Comparison of ENCODE assay signal across 8 cellular contexts in the genomic region with DNA sequence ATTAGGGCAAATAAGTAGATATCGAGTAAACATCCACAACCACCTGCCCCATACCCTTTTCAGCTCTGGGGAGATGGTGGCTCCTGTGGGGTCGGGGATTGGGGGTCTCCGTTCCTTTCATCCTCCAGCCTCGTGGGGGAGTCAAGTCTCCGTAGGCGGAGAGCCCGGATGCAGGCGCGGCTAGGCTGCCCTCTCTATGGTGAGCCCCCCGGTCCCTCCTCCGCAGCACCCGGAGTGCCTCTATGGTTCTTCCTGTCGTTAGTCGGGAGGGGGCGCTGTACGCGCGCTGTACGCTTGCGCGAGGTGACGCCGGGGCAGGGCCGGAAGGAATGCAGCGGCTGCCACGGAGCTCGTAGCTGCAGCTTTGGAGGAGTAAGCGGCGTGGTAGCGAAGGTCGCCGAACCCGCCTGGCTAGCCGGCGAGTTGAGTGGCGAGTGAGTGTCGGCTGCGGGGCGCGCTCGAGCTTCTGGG. TPM values are rescaled to one million over a fixed set of nuclear protein-coding genes. Genes with fewer than 3 reads are reported as not detected.
DNase-seq lines count a peak whose midpoint lies in the region; ATAC-seq, FAIRE-seq and TF ChIP-seq lines count a peak whose summit lies in the region.

No MANE protein-coding gene starts in this region.

- DNase-seq in GM12892 (ENCODE audit: insufficient read length) (peak; percentile 75), NCI-H128 (lab: John Stamatoyannopoulos, UW; ENCODE audit: unreplicated experiment) (peak; percentile 83), T-cell (peak; percentile 89 to 96 (median 93)), amniotic stem cell (lab: John Stamatoyannopoulos, UW) (peak; percentile 79), left ventricle myocardium inferior (peak; percentile 88), progenitor cell of endocrine pancreas (ENCODE audit: low spot score, unreplicated experiment) (peak; percentile 94), ureter (ENCODE audit: low spot score) (peak; percentile 92)

- H3K27me3 ChIP-seq in left ventricle myocardium inferior (ENCODE audit: low read depth): no peaks in the 10 kb centered on the region

- H3K9me3 ChIP-seq in left ventricle myocardium inferior (replicated peaks): no peaks in the 10 kb centered on the region

- CTCF ChIA-PET in T-cell (lab: Charles Lee): interaction anchor here (0.6 to 1.5 kb wide), 17 partner anchors 9 to 1474 kb away, joined by 3 to 13 read pairs (median 4); a partner anchor contains a TSS

- peak overlapping the region; percentile 96 to 97 for H3K27ac Mint-ChIP-seq in T-cell
- peak overlapping the region; percentile 98 for H3K27ac Mint-ChIP-seq in progenitor cell of endocrine pancreas

- H3K27ac ChIP-seq in left ventricle myocardium inferior (replicated peaks): peak overlapping the region; percentile 89

- no peaks in the 10 kb centered on the region for H3K27me3 Mint-ChIP-seq in T-cell
- peaks cover 3% of the 10 kb centered on the region for H3K27me3 Mint-ChIP-seq in progenitor cell of endocrine pancreas

- peak; percentile 83; the same call in 1 of the 2 replicates for TF ChIP-seq POLR2A in GM12892 (IDR thresholded peaks at IDR 0.05; ENCODE audit: low read depth, low read length)

- FAIRE-seq in GM12892 (lab: Jason Lieb, UNC): peak; percentile 86

- H3K4me1 Mint-ChIP-seq in T-cell: peaks cover 32 to 39% (median 33%) of the 10 kb centered on the region in 3 donors
- peaks cover 4% of the 10 kb centered on the region for H3K4me1 Mint-ChIP-seq in progenitor cell of endocrine pancreas (ENCODE audit: low read depth)

- H3K4me1 ChIP-seq in left ventricle myocardium inferior: peaks cover 29% of the 10 kb centered on the region

- ATAC-seq in HG02763 (IDR thresholded peaks at IDR 0.05; ENCODE audit: unreplicated experiment) (peak; percentile 89), T-cell (replicated peaks in 1 of 4) (peak; percentile 96 to 98 (median 97))

- TF ChIP-seq CTCF in left ventricle myocardium inferior (IDR thresholded peaks at IDR 0.05; ENCODE audit: borderline replicate concordance) (peak; percentile 88), progenitor cell of endocrine pancreas (IDR thresholded peaks at IDR 0.05; ENCODE audit: unreplicated experiment) (peak; percentile 87)

- H3K9me3 Mint-ChIP-seq in T-cell (no peaks in the 10 kb centered on the region), progenitor cell of endocrine pancreas (ENCODE audit: low read depth) (no peaks in the 10 kb centered on the region)

- H3K36me3 Mint-ChIP-seq in T-cell (peaks cover 26% of the 10 kb centered on the region), progenitor cell of endocrine pancreas (ENCODE audit: insufficient read depth) (peaks cover 12% of the 10 kb centered on the region)

- intact Hi-C loops in left ventricle myocardium inferior (cut with micrococcal nuclease): no loop called here

- peak overlapping the region; percentile 91 to 96 (median 94) for H3K4me3 Mint-ChIP-seq in T-cell
- peak overlapping the region; percentile 96 for H3K4me3 Mint-ChIP-seq in progenitor cell of endocrine pancreas (ENCODE audit: low read depth)

- POLR2A ChIA-PET in T-cell (lab: Charles Lee): interaction anchor here (0.7 kb wide), 2 partner anchors 28 to 135 kb away, joined by 5 to 9 read pairs; no protein-coding TSS in a partner anchor

- peaks cover 28% of the 10 kb centered on the region for H3K36me3 ChIP-seq in left ventricle myocardium inferior

- H3K4me3 ChIP-seq in left ventricle myocardium inferior: peak overlapping the region; percentile 91

RNA-seq across cellular contexts. Expression of a gene that starts 14.8 kb away (rescaled TPM):
- not detected for polyA plus RNA-seq in GM12892 (2012; ENCODE audit: missing spikeins)
- not detected for total RNA-seq in T-cell
- total RNA-seq in left ventricle myocardium inferior: not detected
- not detected in 2 replicates for total RNA-seq in progenitor cell of endocrine pancreas
- total RNA-seq in ureter: not detected

Comparison
In these comparisons a context has a peak if more than half of its experiments do, and no peak if none do; other contexts are left out.
1. Peak in every context shown above with its lines: DNase-seq, ATAC-seq, H3K4me3 ChIP-seq and H3K27ac ChIP-seq.